8 cellular contexts compared by ENCODE assay signal in genomic region chr10:132516771-132517725, GRCh38. TPM values are rescaled to one million over a fixed set of nuclear protein-coding genes. Genes with fewer than 3 reads are reported as not detected.
DNase-seq lines count a peak whose midpoint lies in the region; ATAC-seq and TF ChIP-seq lines count a peak whose summit lies in the region.

No MANE protein-coding gene starts in this region.

- no peak for TF ChIP-seq CTCF in right lobe of liver (IDR thresholded peaks at IDR 0.05)
- TF ChIP-seq CTCF in tibial artery (IDR thresholded peaks at IDR 0.05): no peak

- H3K4me3 ChIP-seq in right lobe of liver (peak overlapping the region in 1 of 3 donors; percentile 6), tibial artery (peak overlapping the region; percentile 15 to 38)

- intact Hi-C loops in right lobe of liver (cut with DNase I) (no loop called here), tibial artery (cut with DNase I; ENCODE audit: low total_unique reads) (loop anchor here (5.0 to 10.0 kb wide), 2 partner anchors 50 to 122 kb away; partner anchors contain the start of gene PWWP2B)

- H3K27me3 ChIP-seq in right lobe of liver (no peaks in the 10 kb centered on the region), tibial artery (no peaks in the 10 kb centered on the region)

- peaks cover 3 to 33% (median 17%) of the 10 kb centered on the region in 4 donors for H3K4me1 ChIP-seq in right lobe of liver
- H3K4me1 ChIP-seq in tibial artery: peaks cover 33 to 68% (median 57%) of the 10 kb centered on the region in 4 donors

- H3K27ac ChIP-seq in right lobe of liver: peak overlapping the region; percentile 58 to 89 (median 87)
- H3K27ac ChIP-seq in tibial artery: peak overlapping the region; percentile 88 to 89

- H3K27me3 Mint-ChIP-seq in activated CD4-positive, alpha-beta T cell treated with anti-CD3 and anti-CD28 coated beads, Interleukin-2, amount 10 ng/mL, durations not matched to agents 7 days and 5 days: no peaks in the 10 kb centered on the region

- H3K4me1 Mint-ChIP-seq in activated CD4-positive, alpha-beta T cell treated with anti-CD3 and anti-CD28 coated beads, Interleukin-2, amount 10 ng/mL, durations not matched to agents 7 days and 5 days: no peaks in the 10 kb centered on the region

- CTCF ChIA-PET in activated CD4-positive, alpha-beta T cell treated with anti-CD3 and anti-CD28 coated beads, Interleukin-2, amount 10 ng/mL, durations not matched to agents 7 days and 5 days (lab: Charles Lee): no interaction called here

- TF ChIP-seq POLR2A in right lobe of liver (IDR thresholded peaks at IDR 0.05): no peak

- no peak overlapping the region for H3K27ac Mint-ChIP-seq in activated CD4-positive, alpha-beta T cell treated with anti-CD3 and anti-CD28 coated beads, Interleukin-2, amount 10 ng/mL, durations not matched to agents 7 days and 5 days

- in situ Hi-C loops in Caki2 (cut with HindIII; ENCODE audit: low pct_unique_long_range_greater_than_20kb, low sequenced_read_pairs): no loop called here

- peak; percentile 72 to 83 (median 76) for ATAC-seq in right lobe of liver
- no peak for ATAC-seq in HG03442 (IDR thresholded peaks at IDR 0.05; ENCODE audit: unreplicated experiment)
- ATAC-seq in GM21360 (IDR thresholded peaks at IDR 0.05; ENCODE audit: unreplicated experiment): no peak

- DNase-seq in Caki2 (ENCODE audit: low read depth) (peak; percentile 91), NCI-H460 (ENCODE audit: extremely low read depth, low read depth) (peak; percentile 49), ecto neural progenitor cell (ENCODE audit: low spot score) (peak; percentile 72), right lobe of liver (peak; percentile 87 to 91 (median 87)), tibial artery (peak; percentile 94 to 99)
- no peak for DNase-seq in activated CD4-positive, alpha-beta T cell treated with anti-CD3 and anti-CD28 coated beads, Interleukin-2, amount 10 ng/mL, durations not matched to agents 7 days and 5 days

- H3K36me3 ChIP-seq in right lobe of liver (no peaks in the 10 kb centered on the region), tibial artery (no peaks in the 10 kb centered on the region)

- POLR2A ChIA-PET in activated CD4-positive, alpha-beta T cell treated with anti-CD3 and anti-CD28 coated beads, Interleukin-2, amount 10 ng/mL, durations not matched to agents 7 days and 5 days (lab: Charles Lee): no interaction called here

- H3K9me3 Mint-ChIP-seq in activated CD4-positive, alpha-beta T cell treated with anti-CD3 and anti-CD28 coated beads, Interleukin-2, amount 10 ng/mL, durations not matched to agents 7 days and 5 days: no peaks in the 10 kb centered on the region

- H3K9me3 ChIP-seq in right lobe of liver (no peaks in the 10 kb centered on the region), tibial artery (no peaks in the 10 kb centered on the region)

- no peaks in the 10 kb centered on the region for H3K36me3 Mint-ChIP-seq in activated CD4-positive, alpha-beta T cell treated with anti-CD3 and anti-CD28 coated beads, Interleukin-2, amount 10 ng/mL, durations not matched to agents 7 days and 5 days (ENCODE audit: low read depth)

- WGBS in right lobe of liver (ENCODE audit: insufficient coverage, low coverage, low lambda C conversion rate, missing lambda C conversion rate): 71% methylated on average over 5 of the region's 37 CpGs

- H3K4me3 Mint-ChIP-seq in activated CD4-positive, alpha-beta T cell treated with anti-CD3 and anti-CD28 coated beads, Interleukin-2, amount 10 ng/mL, durations not matched to agents 7 days and 5 days: no peak overlapping the region

RNA-seq across cellular contexts. Expression of gene INPP5A, which starts 20.5 kb away (rescaled TPM):
- 21.2 and 47.5 TPM in 2 replicates for total RNA-seq in Caki2 (2014; rRNA removed; shearing (Covaris generic); ENCODE audit: low replicate concordance)
- 11.7 and 13.1 TPM in 2 replicates for total RNA-seq in NCI-H460 (2014; rRNA removed; shearing (Covaris generic))
- 7.4 and 17.5 TPM in 2 replicates for polyA plus RNA-seq in NCI-H460 (2014; cell fraction: nucleus; rRNA removed)
- 10 to 100 TPM; 12.5 to 24.6 (median 16.9) TPM for total RNA-seq in right lobe of liver
- total RNA-seq in activated CD4-positive, alpha-beta T cell treated with anti-CD3 and anti-CD28 coated beads, Interleukin-2, amount 10 ng/mL, durations not matched to agents 7 days and 5 days: 1 to 10 TPM; 9.1 to 9.9 TPM

Comparison
In these comparisons a context has a peak if more than half of its experiments do, and no peak if none do; other contexts are left out.
1. ATAC-seq: peak in right lobe of liver (4 of 4); none in HG03442 (single experiment) and GM21360 (single experiment).